Comparison of ENCODE assay signal across 17 cellular contexts in the genomic region with DNA sequence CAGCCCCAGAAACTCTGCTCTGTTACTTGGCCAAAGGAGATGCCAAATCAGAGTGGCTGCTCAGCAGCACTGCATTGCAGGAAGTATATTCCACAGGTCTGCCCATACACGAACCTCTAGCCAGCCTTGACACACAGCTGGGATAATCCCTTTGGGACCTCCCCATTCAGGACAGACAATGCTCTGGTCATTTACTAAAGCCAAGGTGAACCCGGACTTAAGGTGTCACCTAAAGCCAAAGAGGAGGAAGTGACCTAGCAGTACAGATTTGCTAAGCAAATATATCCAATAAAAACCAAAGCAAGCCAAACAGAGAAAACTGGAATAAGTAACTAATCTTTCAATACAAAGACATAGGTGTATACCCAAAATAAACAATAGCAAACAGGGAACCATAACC. TPM values are rescaled to one million over a fixed set of nuclear protein-coding genes. Genes with fewer than 3 reads are reported as not detected.
DNase-seq lines count a peak whose midpoint lies in the region; ATAC-seq, FAIRE-seq and TF ChIP-seq lines count a peak whose summit lies in the region.
"Had no signal": no experiment of that assay in that cellular context is flagged by ENCODE, and none has a peak within 500 bp of the region (broad histone marks: within the 10 kb centered on the region; RNA-seq: fewer than 3 reads in every experiment).

No MANE protein-coding gene starts in this region.

- no peaks in the 10 kb centered on the region for H3K27me3 Mint-ChIP-seq in activated CD4-positive, alpha-beta T cell treated with anti-CD3 and anti-CD28 coated beads for 36 hours
- H3K27me3 Mint-ChIP-seq in activated T-helper 17 cell treated with anti-CD3 and anti-CD28 coated beads, Interleukin-2, amount 50 U/mL, for 72 hours, result no peaks in the 10 kb centered on the region

- no peak overlapping the region for H2BK5ac ChIP-seq in mesendoderm (ENCODE audit: low read length)

- no peak overlapping the region for H3K4ac ChIP-seq in mesendoderm (ENCODE audit: low read depth, low read length)

- no peak overlapping the region for H3K4me3 Mint-ChIP-seq in activated CD4-positive, alpha-beta T cell treated with anti-CD3 and anti-CD28 coated beads for 36 hours
- no peak overlapping the region for H3K4me3 Mint-ChIP-seq in activated T-helper 17 cell treated with anti-CD3 and anti-CD28 coated beads, Interleukin-2, amount 50 U/mL, for 72 hours

- peaks cover 4% of the 10 kb centered on the region for H3K79me1 ChIP-seq in mesendoderm (ENCODE audit: low read length)

- H3K27me3 ChIP-seq in mesendoderm (ENCODE audit: insufficient read depth, low read length, poor library complexity) (no peaks in the 10 kb centered on the region), small intestine (ENCODE audit: control insufficient read depth in 2 of 2, insufficient read depth in 2 of 2, low read length in 2 of 2) (no peaks in the 10 kb centered on the region)

- H3K4me1 ChIP-seq in mesendoderm (ENCODE audit: control insufficient read depth, low read depth, low read length), result no peaks in the 10 kb centered on the region
- H3K4me1 ChIP-seq in small intestine (ENCODE audit: control insufficient read depth in 2 of 2, insufficient read depth in 1 of 2, low read depth in 1 of 2, low read length in 1 of 2), result no peaks in the 10 kb centered on the region

- H3K4me3 ChIP-seq in mesendoderm (ENCODE audit: low read length), result no peak overlapping the region
- H3K4me3 ChIP-seq in small intestine (ENCODE audit: low read depth in 1 of 2, low read length in 2 of 2), result no peak overlapping the region

- no peak overlapping the region for H3K18ac ChIP-seq in mesendoderm (ENCODE audit: low read length)

- H3K27ac Mint-ChIP-seq in activated CD4-positive, alpha-beta T cell treated with anti-CD3 and anti-CD28 coated beads for 36 hours, result peak overlapping the region; percentile 45
- peak overlapping the region; percentile 64 for H3K27ac Mint-ChIP-seq in activated T-helper 17 cell treated with anti-CD3 and anti-CD28 coated beads, Interleukin-2, amount 50 U/mL, for 72 hours

- no peak overlapping the region for H3K9ac ChIP-seq in mesendoderm (ENCODE audit: low read length)

- FAIRE-seq in GM12892 (lab: Jason Lieb, UNC) (peak; percentile 58), small intestine (lab: Jason Lieb, UNC) (no peak)
- FAIRE-seq: H54, RCC 7860 had no signal

- peaks cover 72% of the 10 kb centered on the region for H3K36me3 Mint-ChIP-seq in activated CD4-positive, alpha-beta T cell treated with anti-CD3 and anti-CD28 coated beads for 36 hours (ENCODE audit: low read depth)
- H3K36me3 Mint-ChIP-seq in activated T-helper 17 cell treated with anti-CD3 and anti-CD28 coated beads, Interleukin-2, amount 50 U/mL, for 72 hours (ENCODE audit: low read depth), result peaks cover 98% of the 10 kb centered on the region

- no peaks in the 10 kb centered on the region for H3K9me3 ChIP-seq in small intestine (ENCODE audit: control insufficient read depth, low read depth)

- H2BK120ac ChIP-seq in mesendoderm (ENCODE audit: low read depth, low read length), result no peak overlapping the region

- H4K8ac ChIP-seq in mesendoderm (ENCODE audit: low read depth, low read length), result no peak overlapping the region

- H3K9me3 Mint-ChIP-seq in activated CD4-positive, alpha-beta T cell treated with anti-CD3 and anti-CD28 coated beads for 36 hours (ENCODE audit: low read depth), result peaks cover 12% of the 10 kb centered on the region
- H3K9me3 Mint-ChIP-seq in activated T-helper 17 cell treated with anti-CD3 and anti-CD28 coated beads, Interleukin-2, amount 50 U/mL, for 72 hours, result peaks cover 7% of the 10 kb centered on the region

- no peak for DNase-seq in activated CD4-positive, alpha-beta T cell treated with anti-CD3 and anti-CD28 coated beads for 36 hours
- no peak for DNase-seq in activated CD4-positive, alpha-beta T cell treated with anti-CD3 and anti-CD28 coated beads, Interleukin-2, amount 50 U/mL, for 48 hours
- DNase-seq in GM12892 (ENCODE audit: insufficient read length) (no peak), mesendoderm (no peak), DMS79 treated with DMSO at 0.1 percent for 48 hours (lab: John Stamatoyannopoulos, UW) (no peak), small intestine (no peak)
- DNase-seq: C1 segment of cervical spinal cord, EL, Karpas-422, NCI-H1417, NCI-H2029, NCI-H524 had no signal

- no peak overlapping the region for H3K4me2 ChIP-seq in mesendoderm (ENCODE audit: low read length)

- no peak overlapping the region for H2BK15ac ChIP-seq in mesendoderm (replicated peaks; ENCODE audit: low read depth)

- POLR2A ChIA-PET in activated CD4-positive, alpha-beta T cell treated with anti-CD3 and anti-CD28 coated beads for 36 hours (lab: Charles Lee), result no interaction called here

- peaks cover 8% of the 10 kb centered on the region for H3K36me3 ChIP-seq in mesendoderm (ENCODE audit: control insufficient read depth, insufficient read depth, low read length)
- peaks cover 21 to 27% of the 10 kb centered on the region in 2 donors for H3K36me3 ChIP-seq in small intestine (ENCODE audit: control insufficient read depth in 2 of 2, insufficient read depth in 2 of 2, low read length in 2 of 2)

- H3K56ac ChIP-seq in mesendoderm (ENCODE audit: low read length), result no peak overlapping the region

- intact Hi-C loops in activated CD4-positive, alpha-beta T cell treated with anti-CD3 and anti-CD28 coated beads for 36 hours (cut with DNase I, micrococcal nuclease), result no loop called here

- peaks cover 17% of the 10 kb centered on the region for H3K4me1 Mint-ChIP-seq in activated CD4-positive, alpha-beta T cell treated with anti-CD3 and anti-CD28 coated beads for 36 hours
- H3K4me1 Mint-ChIP-seq in activated T-helper 17 cell treated with anti-CD3 and anti-CD28 coated beads, Interleukin-2, amount 50 U/mL, for 72 hours, result peaks cover 27% of the 10 kb centered on the region

- CTCF ChIA-PET in activated CD4-positive, alpha-beta T cell treated with anti-CD3 and anti-CD28 coated beads for 36 hours (lab: Charles Lee), result interaction anchor here (0.7 to 1.5 kb wide), 3 partner anchors 24 to 30 kb away, joined by 3 to 6 read pairs (median 6); no protein-coding TSS in a partner anchor

- peak overlapping the region; percentile 29 for H3K27ac ChIP-seq in mesendoderm (ENCODE audit: low read depth, low read length)
- H3K27ac ChIP-seq in small intestine (ENCODE audit: low read depth in 1 of 2, low read length in 1 of 2), result no peak overlapping the region
- H3K27ac ChIP-seq: 22Rv1 had no signal

- no peak for ATAC-seq in activated CD4-positive, alpha-beta T cell treated with anti-CD3 and anti-CD28 coated beads for 36 hours
- no peak for ATAC-seq in activated T-helper 17 cell treated with anti-CD3 and anti-CD28 coated beads, Interleukin-2, amount 50 U/mL, for 72 hours (replicated peaks)
- ATAC-seq in GM18907 (IDR thresholded peaks at IDR 0.05; ENCODE audit: unreplicated experiment), result no peak

- H3K79me2 ChIP-seq in mesendoderm (ENCODE audit: control insufficient read depth, insufficient read depth, low read length), result no peaks in the 10 kb centered on the region

- H3K23ac ChIP-seq in mesendoderm (ENCODE audit: low read length), result no peak overlapping the region

- no peak overlapping the region for H4K5ac ChIP-seq in mesendoderm (ENCODE audit: low read length)

- TF ChIP-seq POLR2A in GM12892 (IDR thresholded peaks at IDR 0.05; ENCODE audit: low read depth, low read length), result no peak

- no peak overlapping the region for H2AK5ac ChIP-seq in mesendoderm (ENCODE audit: low read length)

- no CpG with 5 or more reads among the region's 2 CpGs for WGBS in mesendoderm (ENCODE audit: extremely low coverage, insufficient coverage, low lambda C conversion rate)
- WGBS in small intestine, 3 donors, result 83 to 90% (median 86%) methylated on average over 2 of the region's 2 CpGs

RNA-seq across cellular contexts. Expression of a gene that starts 27.7 kb away (rescaled TPM):
- total RNA-seq in activated CD4-positive, alpha-beta T cell treated with anti-CD3 and anti-CD28 coated beads for 36 hours, result 100 to 1,000 TPM; 125 to 148 TPM
- 81.7 TPM for polyA plus RNA-seq in GM12892 (2012; ENCODE audit: missing spikeins)
- 100 to 1,000 TPM; 136 to 178 TPM for total RNA-seq in activated T-helper 17 cell treated with anti-CD3 and anti-CD28 coated beads, Interleukin-2, amount 50 U/mL, for 72 hours
- polyA plus RNA-seq in mesendoderm (2013, experiment 1 of 2), result 75.5 TPM
- polyA plus RNA-seq in mesendoderm (2013, experiment 2 of 2), result 77.1 TPM
- polyA plus RNA-seq in small intestine, result 100 to 1,000 TPM in 1 of 3 donors, 10 to 100 TPM in 2; 79.7 to 103 (median 83.2) TPM

RNA-seq across cellular contexts. Expression of a gene that starts 27.8 kb away (rescaled TPM):
- 10 to 100 TPM; 47.0 to 51.5 TPM for total RNA-seq in activated CD4-positive, alpha-beta T cell treated with anti-CD3 and anti-CD28 coated beads for 36 hours
- polyA plus RNA-seq in GM12892 (2012; ENCODE audit: missing spikeins), result 46.0 TPM
- 10 to 100 TPM; 58.7 to 67.4 TPM for total RNA-seq in activated T-helper 17 cell treated with anti-CD3 and anti-CD28 coated beads, Interleukin-2, amount 50 U/mL, for 72 hours
- 57.0 TPM for polyA plus RNA-seq in mesendoderm (2013, experiment 1 of 2)
- polyA plus RNA-seq in mesendoderm (2013, experiment 2 of 2), result 53.7 TPM
- 10 to 100 TPM; 50.1 to 65.9 (median 53.2) TPM for polyA plus RNA-seq in small intestine

RNA-seq across cellular contexts. Expression of a gene that starts 30.4 kb away (rescaled TPM):
- total RNA-seq in activated CD4-positive, alpha-beta T cell treated with anti-CD3 and anti-CD28 coated beads for 36 hours, result 10 to 100 TPM; 49.2 to 55.8 TPM
- polyA plus RNA-seq in GM12892 (2012; ENCODE audit: missing spikeins), result 35.2 TPM
- 10 to 100 TPM; 48.3 to 61.4 TPM for total RNA-seq in activated T-helper 17 cell treated with anti-CD3 and anti-CD28 coated beads, Interleukin-2, amount 50 U/mL, for 72 hours
- 39.4 TPM for polyA plus RNA-seq in mesendoderm (2013, experiment 1 of 2)
- 38.6 TPM for polyA plus RNA-seq in mesendoderm (2013, experiment 2 of 2)
- polyA plus RNA-seq in small intestine, result 10 to 100 TPM; 20.8 to 25.0 (median 23.9) TPM

RNA-seq across cellular contexts. Expression of a gene that starts 51.5 kb away (rescaled TPM):
- under 1 TPM; 0.32 to 0.42 TPM for total RNA-seq in activated CD4-positive, alpha-beta T cell treated with anti-CD3 and anti-CD28 coated beads for 36 hours
- polyA plus RNA-seq in GM12892 (2012; ENCODE audit: missing spikeins), result 1.1 TPM
- total RNA-seq in activated T-helper 17 cell treated with anti-CD3 and anti-CD28 coated beads, Interleukin-2, amount 50 U/mL, for 72 hours, result 1 to 10 TPM; 1.0 to 1.1 TPM
- 0.31 TPM for polyA plus RNA-seq in mesendoderm (2013, experiment 1 of 2)
- polyA plus RNA-seq in mesendoderm (2013, experiment 2 of 2), result 0.25 TPM
- polyA plus RNA-seq in small intestine, result under 1 TPM; 0.15 to 0.67 (median 0.54) TPM

RNA-seq across cellular contexts. Expression of a gene that starts 53.0 kb away (rescaled TPM):
- 100 to 1,000 TPM; 116 to 135 TPM for total RNA-seq in activated CD4-positive, alpha-beta T cell treated with anti-CD3 and anti-CD28 coated beads for 36 hours
- polyA plus RNA-seq in GM12892 (2012; ENCODE audit: missing spikeins), result 74.6 TPM
- total RNA-seq in activated T-helper 17 cell treated with anti-CD3 and anti-CD28 coated beads, Interleukin-2, amount 50 U/mL, for 72 hours, result 100 to 1,000 TPM; 126 to 175 TPM
- 50.4 TPM for polyA plus RNA-seq in mesendoderm (2013, experiment 1 of 2)
- 50.1 TPM for polyA plus RNA-seq in mesendoderm (2013, experiment 2 of 2)
- polyA plus RNA-seq in small intestine, result 10 to 100 TPM; 43.5 to 62.2 (median 56.1) TPM
